ENCODE assay signal across 8 cellular contexts in the genomic region with DNA sequence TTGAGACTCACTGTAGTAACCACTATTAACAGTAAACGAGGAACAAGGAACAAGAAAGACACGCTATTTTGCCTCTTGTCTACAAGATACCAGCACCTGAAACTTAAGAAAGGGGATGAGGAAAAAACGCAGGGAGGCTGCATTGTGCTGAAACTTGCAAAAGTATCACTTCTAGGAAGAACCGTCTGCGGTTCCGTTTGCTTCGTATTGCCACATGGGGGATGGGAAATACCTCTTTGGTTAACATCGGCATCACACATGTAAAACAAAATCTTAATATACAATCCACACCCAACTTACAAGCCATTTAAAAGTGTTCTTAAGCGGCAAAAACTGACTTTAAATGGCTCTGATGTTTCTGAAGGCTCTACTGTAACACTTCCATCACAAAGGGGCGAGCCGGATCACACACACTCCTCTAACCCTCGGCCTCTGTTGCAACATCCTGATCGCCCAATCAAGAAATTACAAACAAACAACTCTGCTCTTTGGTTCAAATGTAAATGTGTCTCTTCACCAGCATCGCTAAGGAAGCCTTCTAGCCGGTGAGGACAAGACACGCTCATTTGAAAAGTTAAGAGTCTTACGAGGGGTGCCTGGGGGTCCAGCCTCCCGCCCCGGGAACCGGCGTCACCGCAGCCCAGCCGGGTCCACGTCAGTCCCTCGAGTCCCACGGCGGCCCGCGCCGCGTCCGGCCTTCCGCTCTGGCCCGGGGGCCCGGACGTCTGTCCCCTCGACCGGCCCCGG. TPM values are rescaled to one million over a fixed set of nuclear protein-coding genes. Genes with fewer than 3 reads are reported as not detected.
DNase-seq lines count a peak whose midpoint lies in the region; ATAC-seq and TF ChIP-seq lines count a peak whose summit lies in the region.

No MANE protein-coding gene starts in this region.

- H3K4me3 Mint-ChIP-seq in GM23338 = peak overlapping the region; percentile 90
- peak overlapping the region; percentile 99 for H3K4me3 Mint-ChIP-seq in central memory CD8-positive, alpha-beta T cell

- peak overlapping the region; percentile 99 for H3K27ac ChIP-seq in BLaER1
- peak overlapping the region; percentile 78 for H3K27ac ChIP-seq in GM23338 (ENCODE audit: low read depth)
- H3K27ac ChIP-seq in thymus (ENCODE audit: low read depth) = peak overlapping the region; percentile 98

- peak overlapping the region; percentile 100 for H3K9ac ChIP-seq in BLaER1

- no peaks in the 10 kb centered on the region for H3K27me3 ChIP-seq in BLaER1
- H3K27me3 ChIP-seq in GM23338 (ENCODE audit: insufficient read depth) = no peaks in the 10 kb centered on the region
- no peaks in the 10 kb centered on the region for H3K27me3 ChIP-seq in thymus (ENCODE audit: control insufficient read depth, insufficient read depth)

- peaks cover 56% of the 10 kb centered on the region for H3K79me2 ChIP-seq in GM23338 (replicated peaks; ENCODE audit: insufficient read depth)

- WGBS in thymus = under 1% methylated on average over 39 of the region's 39 CpGs

- no peaks in the 10 kb centered on the region for H3K9me2 ChIP-seq in GM23338 (ENCODE audit: insufficient read depth)

- peaks cover 42% of the 10 kb centered on the region for H3K4me1 ChIP-seq in BLaER1
- H3K4me1 ChIP-seq in GM23338 (ENCODE audit: insufficient read depth) = peaks cover 9% of the 10 kb centered on the region
- H3K4me1 ChIP-seq in thymus (ENCODE audit: control insufficient read depth, insufficient read depth, low read length) = peaks cover 16% of the 10 kb centered on the region

- ATAC-seq in GM23338 (no peak), GM21447 (IDR thresholded peaks at IDR 0.05; ENCODE audit: unreplicated experiment) (no peak), HG02798 (IDR thresholded peaks at IDR 0.05; ENCODE audit: poor library complexity, unreplicated experiment) (no peak)
- ATAC-seq in central memory CD8-positive, alpha-beta T cell (replicated peaks; ENCODE audit: extremely low read depth, poor library complexity, severe bottlenecking) = peak; percentile 11

- no peak for TF ChIP-seq CTCF in GM23338 (conservative IDR thresholded peaks at IDR 0.05; ENCODE audit: low read depth in 2 of 2)

- H2AFZ ChIP-seq in GM23338 = no peak overlapping the region

- no peaks in the 10 kb centered on the region for H3K9me3 Mint-ChIP-seq in GM23338
- no peaks in the 10 kb centered on the region for H3K9me3 Mint-ChIP-seq in central memory CD8-positive, alpha-beta T cell

- H3K9me3 ChIP-seq in BLaER1 (no peaks in the 10 kb centered on the region), thymus (ENCODE audit: control insufficient read depth) (no peaks in the 10 kb centered on the region)

- H3K27me3 Mint-ChIP-seq in GM23338 (ENCODE audit: insufficient read depth, low read depth, poor library complexity) = peaks cover 15% of the 10 kb centered on the region
- no peaks in the 10 kb centered on the region for H3K27me3 Mint-ChIP-seq in central memory CD8-positive, alpha-beta T cell

- peaks cover 19% of the 10 kb centered on the region for H3K36me3 Mint-ChIP-seq in GM23338 (ENCODE audit: low read depth)
- peaks cover 37% of the 10 kb centered on the region for H3K36me3 Mint-ChIP-seq in central memory CD8-positive, alpha-beta T cell (ENCODE audit: insufficient read depth)

- H4K20me1 ChIP-seq in BLaER1 (peaks cover 82% of the 10 kb centered on the region), GM23338 (replicated peaks; ENCODE audit: insufficient read depth) (peaks cover 33% of the 10 kb centered on the region)

- H3F3A ChIP-seq in GM23338 (replicated peaks; ENCODE audit: low read depth) = 0 out of 2 replicates have a peak, but pooled peaks cover 13% of the 10 kb centered on the region

- peaks cover 35% of the 10 kb centered on the region for H3K36me3 ChIP-seq in BLaER1
- H3K36me3 ChIP-seq in GM23338 (ENCODE audit: insufficient read depth) = peaks cover 2% of the 10 kb centered on the region; the same call in 1 of the 2 replicates
- H3K36me3 ChIP-seq in thymus (ENCODE audit: control insufficient read depth, insufficient read depth) = peaks cover 10% of the 10 kb centered on the region

- DNase-seq in GM23338 (ENCODE audit: low spot score) (peak; percentile 52), RPMI8226 (peak; percentile 39), medulla oblongata (ENCODE audit: extremely low spot score) (peak; percentile 38)
- peak in 1 of 2 donors; percentile 37 for DNase-seq in central memory CD8-positive, alpha-beta T cell (ENCODE audit: low spot score in 2 of 2)

- peak overlapping the region; percentile 95 for H3K27ac Mint-ChIP-seq in GM23338
- H3K27ac Mint-ChIP-seq in central memory CD8-positive, alpha-beta T cell (ENCODE audit: low read depth) = peak overlapping the region; percentile 99

- peaks cover 13% of the 10 kb centered on the region for H3K4me1 Mint-ChIP-seq in GM23338
- peaks cover 29% of the 10 kb centered on the region for H3K4me1 Mint-ChIP-seq in central memory CD8-positive, alpha-beta T cell

- peak overlapping the region; percentile 96 for H3K4me2 ChIP-seq in BLaER1
- peak overlapping the region; percentile 93 for H3K4me2 ChIP-seq in GM23338

- peak overlapping the region; percentile 100 for H3K4me3 ChIP-seq in BLaER1
- peak overlapping the region; percentile 67 for H3K4me3 ChIP-seq in GM23338
- peak overlapping the region; percentile 92 for H3K4me3 ChIP-seq in thymus (ENCODE audit: low read length)

TF ChIP-seq in GM23338, 12 proteins besides CTCF, POLR2A, EP300 and RAD21 (continues in another document):
- no peak for TF ChIP-seq EZH2 (IDR thresholded peaks at IDR 0.05; ENCODE audit: low read depth, unreplicated experiment)
- no peak for TF ChIP-seq CREB1 (CRISPR knock-in tag; IDR thresholded peaks at IDR 0.05; ENCODE audit: low read depth)
- TF ChIP-seq JUNB (IDR thresholded peaks at IDR 0.05; ENCODE audit: unreplicated experiment) = no peak
- TF ChIP-seq ZNF114 (CRISPR knock-in tag; IDR thresholded peaks at IDR 0.05) = no peak
- no peak for TF ChIP-seq NANOG (IDR thresholded peaks at IDR 0.05; ENCODE audit: borderline replicate concordance)
- no peak for TF ChIP-seq STAT1 (IDR thresholded peaks at IDR 0.05; ENCODE audit: unreplicated experiment)
- no peak for TF ChIP-seq ETS1 (IDR thresholded peaks at IDR 0.05)
- no peak for TF ChIP-seq POLR2AphosphoS5 (IDR thresholded peaks at IDR 0.05; ENCODE audit: low read depth)
- TF ChIP-seq REST (IDR thresholded peaks at IDR 0.05; ENCODE audit: unreplicated experiment) = no peak

RNA-seq across cellular contexts. Expression of gene SEC16A, which starts 0.6 kb away (rescaled TPM):
- total RNA-seq in GM23338 (2014; rRNA removed; shearing (Covaris generic)) = 54.3 and 59.2 TPM in 2 replicates
- polyA plus RNA-seq in GM23338 (2016; fragmentation: Nextera tagmentation; extraction: Ambion mirVana) = 34.0 and 35.7 TPM in 2 replicates
- 89.7 TPM for polyA plus RNA-seq in thymus

RNA-seq across cellular contexts. Expression of gene INPP5E, which starts 42.6 kb away (rescaled TPM):
- 10.9 and 13.4 TPM in 2 replicates for total RNA-seq in GM23338 (2014; rRNA removed; shearing (Covaris generic))
- polyA plus RNA-seq in GM23338 (2016; fragmentation: Nextera tagmentation; extraction: Ambion mirVana) = 5.8 TPM in 2 replicates
- polyA plus RNA-seq in thymus = 17.5 TPM
